Comparison of ENCODE assay signal across 17 cellular contexts in genomic region chr7:134470864-134471263, GRCh38. TPM values are rescaled to one million over a fixed set of nuclear protein-coding genes. Genes with fewer than 3 reads are reported as not detected.
A peak's percentile ranks its signal among the peaks of the same experiment; 100 is the strongest.
DNase-seq lines count a peak whose midpoint lies in the region; ATAC-seq and TF ChIP-seq lines count a peak whose summit lies in the region.
"Had no signal": no experiment of that assay in that cellular context is flagged by ENCODE, and none has a peak within 500 bp of the region (broad histone marks: within the 10 kb centered on the region; RNA-seq: fewer than 3 reads in every experiment).

No MANE protein-coding gene starts in this region.

- TF ChIP-seq CTCF in AG10803 (conservative IDR thresholded peaks at IDR 0.05; ENCODE audit: low read length) (no peak), fibroblast of pulmonary artery (IDR thresholded peaks at IDR 0.05; ENCODE audit: low read length, missing control alignments) (no peak)

- H3K4me3 ChIP-seq in AG10803 (ENCODE audit: low read length): no peak overlapping the region
- H3K4me3 ChIP-seq in fibroblast of pulmonary artery (replicated peaks; ENCODE audit: low read depth, low read length): no peak overlapping the region
- H3K4me3 ChIP-seq: BLaER1, HAP-1, heart right ventricle had no signal

- ATAC-seq in HG02973 (IDR thresholded peaks at IDR 0.05; ENCODE audit: unreplicated experiment): no peak
- ATAC-seq in GM21529 (IDR thresholded peaks at IDR 0.05; ENCODE audit: unreplicated experiment): no peak
- ATAC-seq: heart right ventricle, Right ventricle myocardium inferior, sciatic nerve had no signal

- DNase-seq in AG10803 (ENCODE audit: low read depth) (peak; percentile 47), HPDE6-E6E7 (ENCODE audit: extremely low spot score) (peak; percentile 86), SW480 (ENCODE audit: low spot score) (peak; percentile 11), fibroblast of pulmonary artery (ENCODE audit: low read depth) (peak; percentile 69), dermis blood vessel endothelial cell (no peak), anterior cingulate cortex (lab: John Stamatoyannopoulos, UW) (no peak)
- DNase-seq: heart right ventricle, NCI-H1105 treated with DMSO at 0.1 percent for 48 hours, NCI-H526 had no signal

RNA-seq across cellular contexts. Expression of gene AKR1B1, which starts 12.0 kb away (rescaled TPM):
- total RNA-seq in dermis blood vessel endothelial cell: 43.4 and 65.0 TPM in 2 replicates

RNA-seq across cellular contexts. Expression of gene AKR1B10, which starts 56.5 kb away (rescaled TPM):
- total RNA-seq in dermis blood vessel endothelial cell: not detected in 2 replicates
- total RNA-seq: activated CD8-positive, alpha-beta memory T cell treated with anti-CD3 and anti-CD28 coated beads for 36 hours; neural crest cell; Right ventricle myocardium inferior had no signal

Comparison
In these comparisons a context has a peak if more than half of its experiments do, and no peak if none do; other contexts are left out.
1. DNase-seq: peak in AG10803 (single experiment), HPDE6-E6E7 (single experiment), SW480 (single experiment) and fibroblast of pulmonary artery (single experiment); none in dermis blood vessel endothelial cell (single experiment) and anterior cingulate cortex (0 of 58).